8 cellular contexts compared by ENCODE assay signal in the genomic region with DNA sequence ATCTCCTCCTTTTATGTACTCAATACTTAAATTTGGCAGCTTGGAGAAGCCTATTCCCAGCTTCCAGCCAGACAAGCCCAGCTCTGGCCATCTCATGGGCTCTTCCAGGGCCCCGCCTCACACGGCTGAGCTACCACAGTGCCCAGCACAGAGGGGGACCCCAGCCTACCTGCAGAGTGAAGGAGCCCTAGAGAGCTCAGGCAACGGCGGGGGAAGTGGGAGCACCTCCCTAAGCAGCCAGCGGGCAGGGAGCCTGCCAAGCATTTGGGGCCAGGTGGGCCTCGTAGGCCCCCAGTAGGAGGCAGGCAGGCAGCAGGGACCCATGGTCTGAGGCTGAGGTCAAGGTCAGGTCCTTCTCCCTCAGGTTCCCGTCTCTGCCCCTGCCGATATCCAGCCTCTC. TPM values are rescaled to one million over a fixed set of nuclear protein-coding genes. Genes with fewer than 3 reads are reported as not detected.
DNase-seq lines count a peak whose midpoint lies in the region; ATAC-seq and TF ChIP-seq lines count a peak whose summit lies in the region.

No MANE protein-coding gene starts in this region.

- H3K27ac Mint-ChIP-seq in activated CD4-positive, alpha-beta T cell treated with anti-CD3 and anti-CD28 coated beads, Interleukin-2, amount 10 ng/mL, durations not matched to agents 24 days and 14 days: peak overlapping the region; percentile 69
- H3K27ac Mint-ChIP-seq in activated naive CD8-positive, alpha-beta T cell: peak overlapping the region; percentile 86
- H3K27ac Mint-ChIP-seq in stimulated activated memory B cell treated with anti-CD40 and anti-IgM and Interleukin-4, amounts not matched to agents 10 μg/mL and 1 μg/mL and 100 μg/mL, for 72 hours: no peak overlapping the region

- H3K4me1 ChIP-seq in lower lobe of right lung: peaks cover 23% of the 10 kb centered on the region

- DNase-seq in activated CD4-positive, alpha-beta T cell treated with anti-CD3 and anti-CD28 coated beads, Interleukin-2, amount 10 ng/mL, durations not matched to agents 24 days and 14 days: no peak
- DNase-seq in activated CD4-positive, alpha-beta T cell treated with anti-CD3 and anti-CD28 coated beads for 4 hours: no peak
- DNase-seq in lower lobe of right lung (no peak), NCI-H524 (lab: John Stamatoyannopoulos, UW) (no peak), glomerular visceral epithelial cell (ENCODE audit: extremely low spot score) (no peak)

- H3K36me3 ChIP-seq in lower lobe of right lung: no peaks in the 10 kb centered on the region

- ATAC-seq in lower lobe of right lung: peak in 1 of 2 donors; percentile 2
- no peak for ATAC-seq in stimulated activated memory B cell treated with anti-CD40 and anti-IgM and Interleukin-4, amounts not matched to agents 10 μg/mL and 1 μg/mL and 100 μg/mL, for 72 hours
- no peak for ATAC-seq in GM19023 (IDR thresholded peaks at IDR 0.05; ENCODE audit: unreplicated experiment)

- peaks cover 19% of the 10 kb centered on the region for H3K27me3 Mint-ChIP-seq in activated CD4-positive, alpha-beta T cell treated with anti-CD3 and anti-CD28 coated beads, Interleukin-2, amount 10 ng/mL, durations not matched to agents 24 days and 14 days
- H3K27me3 Mint-ChIP-seq in activated naive CD8-positive, alpha-beta T cell: no peaks in the 10 kb centered on the region
- H3K27me3 Mint-ChIP-seq in stimulated activated memory B cell treated with anti-CD40 and anti-IgM and Interleukin-4, amounts not matched to agents 10 μg/mL and 1 μg/mL and 100 μg/mL, for 72 hours: peaks cover 70% of the 10 kb centered on the region

- intact Hi-C loops in activated CD4-positive, alpha-beta T cell treated with anti-CD3 and anti-CD28 coated beads, Interleukin-2, amount 10 ng/mL, durations not matched to agents 24 days and 14 days (cut with micrococcal nuclease): loop anchor here (2.0 kb wide), 2 partner anchors 29 to 51 kb away; a partner anchor contains a TSS
- intact Hi-C loops in lower lobe of right lung (cut with DNase I): no loop called here

- H3K27me3 ChIP-seq in lower lobe of right lung (ENCODE audit: low read depth): peaks cover 5% of the 10 kb centered on the region

- no peaks in the 10 kb centered on the region for H3K36me3 Mint-ChIP-seq in activated CD4-positive, alpha-beta T cell treated with anti-CD3 and anti-CD28 coated beads, Interleukin-2, amount 10 ng/mL, durations not matched to agents 24 days and 14 days (ENCODE audit: low read depth)
- H3K36me3 Mint-ChIP-seq in activated naive CD8-positive, alpha-beta T cell: no peaks in the 10 kb centered on the region
- no peaks in the 10 kb centered on the region for H3K36me3 Mint-ChIP-seq in stimulated activated memory B cell treated with anti-CD40 and anti-IgM and Interleukin-4, amounts not matched to agents 10 μg/mL and 1 μg/mL and 100 μg/mL, for 72 hours

- no peak for TF ChIP-seq CTCF in lower lobe of right lung (IDR thresholded peaks at IDR 0.05)

- H3K4me3 ChIP-seq in lower lobe of right lung: peak overlapping the region; percentile 49

- H3K9me3 ChIP-seq in lower lobe of right lung: no peaks in the 10 kb centered on the region

- H3K4me1 Mint-ChIP-seq in activated CD4-positive, alpha-beta T cell treated with anti-CD3 and anti-CD28 coated beads, Interleukin-2, amount 10 ng/mL, durations not matched to agents 24 days and 14 days: peaks cover 14% of the 10 kb centered on the region
- H3K4me1 Mint-ChIP-seq in activated naive CD8-positive, alpha-beta T cell (ENCODE audit: low read depth): peaks cover 31% of the 10 kb centered on the region
- peaks cover 18% of the 10 kb centered on the region for H3K4me1 Mint-ChIP-seq in stimulated activated memory B cell treated with anti-CD40 and anti-IgM and Interleukin-4, amounts not matched to agents 10 μg/mL and 1 μg/mL and 100 μg/mL, for 72 hours

- peak overlapping the region; percentile 73 for H3K4me3 Mint-ChIP-seq in activated CD4-positive, alpha-beta T cell treated with anti-CD3 and anti-CD28 coated beads, Interleukin-2, amount 10 ng/mL, durations not matched to agents 24 days and 14 days
- H3K4me3 Mint-ChIP-seq in activated naive CD8-positive, alpha-beta T cell: peak overlapping the region; percentile 80
- H3K4me3 Mint-ChIP-seq in stimulated activated memory B cell treated with anti-CD40 and anti-IgM and Interleukin-4, amounts not matched to agents 10 μg/mL and 1 μg/mL and 100 μg/mL, for 72 hours: peak overlapping the region; percentile 68

- no peak overlapping the region for H3K27ac ChIP-seq in lower lobe of right lung

- no peaks in the 10 kb centered on the region for H3K9me3 Mint-ChIP-seq in activated CD4-positive, alpha-beta T cell treated with anti-CD3 and anti-CD28 coated beads, Interleukin-2, amount 10 ng/mL, durations not matched to agents 24 days and 14 days
- H3K9me3 Mint-ChIP-seq in activated naive CD8-positive, alpha-beta T cell (ENCODE audit: low read depth): no peaks in the 10 kb centered on the region
- no peaks in the 10 kb centered on the region for H3K9me3 Mint-ChIP-seq in stimulated activated memory B cell treated with anti-CD40 and anti-IgM and Interleukin-4, amounts not matched to agents 10 μg/mL and 1 μg/mL and 100 μg/mL, for 72 hours

RNA-seq across cellular contexts. Expression of a gene that starts 29.1 kb away (rescaled TPM):
- 2.2 and 2.9 TPM in 2 replicates for total RNA-seq in activated CD4-positive, alpha-beta T cell treated with anti-CD3 and anti-CD28 coated beads, Interleukin-2, amount 10 ng/mL, durations not matched to agents 24 days and 14 days
- 53.1 TPM for total RNA-seq in lower lobe of right lung

RNA-seq across cellular contexts. Expression of a gene that starts 45.3 kb away (rescaled TPM):
- total RNA-seq in activated CD4-positive, alpha-beta T cell treated with anti-CD3 and anti-CD28 coated beads, Interleukin-2, amount 10 ng/mL, durations not matched to agents 24 days and 14 days: 42.0 and 46.4 TPM in 2 replicates
- total RNA-seq in lower lobe of right lung: 34.7 TPM

RNA-seq across cellular contexts. Expression of a gene that starts 50.6 kb away (rescaled TPM):
- 84.6 and 90.3 TPM in 2 replicates for total RNA-seq in activated CD4-positive, alpha-beta T cell treated with anti-CD3 and anti-CD28 coated beads, Interleukin-2, amount 10 ng/mL, durations not matched to agents 24 days and 14 days
- 23.3 TPM for total RNA-seq in lower lobe of right lung

Comparison
In these comparisons a context has a peak if more than half of its experiments do, and no peak if none do; other contexts are left out.
1. RNA of a gene that starts 29.1 kb away (total RNA-seq): 53.1 TPM in lower lobe of right lung (single experiment); 2.2 to 2.9 TPM in activated CD4-positive, alpha-beta T cell treated with anti-CD3 and anti-CD28 coated beads, Interleukin-2, amount 10 ng/mL, durations not matched to agents 24 days and 14 days; every median in the first group is over 10 times any median in the second.
2. Peak in every context shown above with its lines, with median percentiles within 50 percentile points of each other: H3K4me3 Mint-ChIP-seq.